Comparison of ENCODE assay signal across 7 cellular contexts in the genomic region with DNA sequence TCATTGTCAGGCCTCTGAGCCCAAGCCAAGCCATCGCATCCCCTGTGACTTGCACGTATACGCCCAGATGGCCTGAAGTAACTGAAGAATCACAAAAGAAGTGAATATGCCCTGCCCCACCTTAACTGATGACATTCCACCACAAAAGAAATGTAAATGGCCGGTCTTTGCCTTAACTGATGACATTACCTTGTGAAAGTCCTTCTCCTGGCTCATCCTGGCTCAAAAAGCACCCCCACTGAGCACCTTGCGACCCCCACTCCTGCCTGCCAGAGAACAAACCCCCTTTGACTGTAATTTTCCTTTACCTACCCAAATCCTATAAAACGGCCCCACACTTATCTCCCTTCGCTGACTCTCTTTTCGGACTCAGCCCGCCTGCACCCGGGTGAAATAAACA. TPM values are rescaled to one million over a fixed set of nuclear protein-coding genes. Genes with fewer than 3 reads are reported as not detected.
"Had no signal": no experiment of that assay in that cellular context is flagged by ENCODE, and none has a peak within 500 bp of the region (broad histone marks: within the 10 kb centered on the region; RNA-seq: fewer than 3 reads in every experiment).

No MANE protein-coding gene starts in this region.

RNA-seq across cellular contexts. Expression of gene CP, which starts 24.8 kb away (rescaled TPM):
- total RNA-seq: activated B cell treated with CpG ODN at 0.5 μM for 24 hours; activated CD4-positive, alpha-beta memory T cell treated with anti-CD3 and anti-CD28 coated beads for 36 hours; activated naive CD4-positive, alpha-beta T cell treated with anti-CD3 and anti-CD28 coated beads for 36 hours; activated naive CD4-positive, alpha-beta T cell treated with anti-CD3 and anti-CD28 coated beads, Interleukin-2, amount 50 U/mL, for 72 hours; activated T-helper 1 cell treated with anti-CD3 and anti-CD28 coated beads, Interleukin-12 subunit alpha, Interleukin-12 subunit beta, Interleukin-2, Interleukin-4 antibody, amounts not matched to agents 30 ng/mL and 10 ng/mL and 1 ng/mL, durations not matched to agents 14 hours and 24 hours and 36 hours; OCI-LY7; T-helper 17 cell had no signal
